Comparison of ENCODE assay signal across 1 cellular context in the genomic region with DNA sequence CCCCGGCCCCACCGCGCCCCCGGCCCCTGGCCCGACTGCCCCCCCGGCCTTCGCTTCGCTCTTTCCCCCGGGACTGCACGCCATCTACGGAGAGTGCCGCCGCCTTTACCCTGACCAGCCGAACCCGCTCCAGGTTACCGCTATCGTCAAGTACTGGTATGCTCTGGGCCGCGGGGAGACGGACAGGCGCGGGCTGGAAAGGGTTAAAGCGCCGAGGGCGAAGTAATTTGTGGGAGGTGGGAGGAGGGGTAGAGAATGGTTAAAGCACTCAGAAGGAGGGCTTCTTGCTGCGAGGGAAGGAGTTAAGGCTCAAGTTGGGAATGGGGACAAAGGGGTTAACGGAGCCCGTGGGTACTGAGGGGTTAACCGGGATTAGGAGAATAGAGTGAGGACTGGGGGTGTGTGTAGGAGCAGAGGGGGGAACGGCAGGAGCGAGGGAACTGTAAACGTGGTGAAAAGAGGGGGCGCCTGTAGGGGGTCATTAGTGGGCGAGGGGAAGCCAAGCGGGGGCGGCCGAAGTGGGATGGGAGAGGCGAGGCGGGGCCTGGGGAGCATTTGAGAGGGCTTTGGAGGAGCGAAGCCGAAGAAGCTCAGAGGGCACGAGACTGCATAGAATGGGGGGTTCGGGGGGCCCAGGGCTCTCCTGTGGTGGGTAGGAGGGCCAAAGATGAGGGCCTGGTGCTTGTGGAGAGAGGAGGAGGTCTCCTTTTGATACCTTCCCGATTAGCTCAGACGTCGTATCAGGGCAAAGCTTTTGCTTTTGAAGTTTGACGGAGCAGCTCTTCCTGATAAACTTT.
TF ChIP-seq lines count a peak whose summit lies in the region.

No MANE protein-coding gene starts in this region.

TF ChIP-seq in endothelial cell of umbilical vein, 7 proteins besides CTCF, POLR2A, EP300 and RAD21:
- TF ChIP-seq MYC (IDR thresholded peaks at IDR 0.05; ENCODE audit: low read depth, low read length) (no peak), GATA2 (IDR thresholded peaks at IDR 0.05; ENCODE audit: insufficient read depth, insufficient read length, low read depth, low read length) (no peak), EZH2 (IDR thresholded peaks at IDR 0.05; ENCODE audit: borderline replicate concordance, low read depth, low read length, severe bottlenecking) (no peak)
